In genomic region chr11:49952091-49952490, GRCh38 we compare ENCODE assay signal across 6 cellular contexts.
"Had no signal": no experiment of that assay in that cellular context is flagged by ENCODE, and none has a peak within 500 bp of the region (broad histone marks: within the 10 kb centered on the region; RNA-seq: fewer than 3 reads in every experiment).

OR4C13 (plus strand) TSS chr11:49952391; CDS start chr11:49952423, 32 bp downstream.

- ATAC-seq: GM12878 had no signal

- FAIRE-seq: G401.6, GM12878, GM12891, GM12892, GM18507, GM19239 had no signal
